ENCODE assay signal across 8 cellular contexts in genomic region chr1:235865565-235866206, GRCh38. TPM values are rescaled to one million over a fixed set of nuclear protein-coding genes. Genes with fewer than 3 reads are reported as not detected.
DNase-seq lines count a peak whose midpoint lies in the region; ATAC-seq and TF ChIP-seq lines count a peak whose summit lies in the region.

No MANE protein-coding gene starts in this region.

- no peaks in the 10 kb centered on the region; a peak in 1 of 22 replicates for H3K27me3 ChIP-seq in BLaER1 treated with 17β-estradiol and CSF1 and Interleukin-3, amounts not matched to agents 10 nM and 100 nM
- H3K27me3 ChIP-seq in PC-9 (ENCODE audit: insufficient read depth, low read depth) (no peaks in the 10 kb centered on the region), parathyroid adenoma (ENCODE audit: control insufficient read depth, insufficient read depth, low read length) (no peaks in the 10 kb centered on the region)

- no peaks in the 10 kb centered on the region for H3K9me2 ChIP-seq in PC-9 (ENCODE audit: insufficient read depth)

- H3K4me2 ChIP-seq in BLaER1 treated with 17β-estradiol and CSF1 and Interleukin-3, amounts not matched to agents 10 nM and 100 nM: peak overlapping the region; percentile 83 to 99 (median 93)
- H3K4me2 ChIP-seq in PC-9: peak overlapping the region; percentile 80
- H3K4me2 ChIP-seq in parathyroid adenoma (ENCODE audit: low read length): peak overlapping the region; percentile 92

- peak overlapping the region; percentile 89 to 99 (median 97) for H3K9ac ChIP-seq in BLaER1 treated with 17β-estradiol and CSF1 and Interleukin-3, amounts not matched to agents 10 nM and 100 nM
- no peak overlapping the region for H3K9ac ChIP-seq in parathyroid adenoma

- peak; percentile 2 for ATAC-seq in GM21515 (IDR thresholded peaks at IDR 0.05; ENCODE audit: unreplicated experiment)
- ATAC-seq in GM19351 (IDR thresholded peaks at IDR 0.05; ENCODE audit: unreplicated experiment): no peak

- DNase-seq in PC-9 (peak in 1 of 2 experiments; percentile 36), epithelial cell of esophagus (ENCODE audit: low read depth) (peak; percentile 16), KG1 (lab: John Stamatoyannopoulos, UW) (no peak), NCI-H1436 (lab: John Stamatoyannopoulos, UW) (no peak)

- peak overlapping the region; percentile 90 to 99 (median 97) for H3K27ac ChIP-seq in BLaER1 treated with 17β-estradiol and CSF1 and Interleukin-3, amounts not matched to agents 10 nM and 100 nM
- H3K27ac ChIP-seq in PC-9: peak overlapping the region; percentile 53
- H3K27ac ChIP-seq in parathyroid adenoma: peak overlapping the region; percentile 85

- H3K79me2 ChIP-seq in PC-9 (ENCODE audit: low read depth) (peaks cover 23% of the 10 kb centered on the region; the same call in 1 of the 2 replicates), parathyroid adenoma (peaks cover 17% of the 10 kb centered on the region)

- peaks cover 24 to 60% (median 52%) of the 10 kb centered on the region in 10 experiments for H3K4me1 ChIP-seq in BLaER1 treated with 17β-estradiol and CSF1 and Interleukin-3, amounts not matched to agents 10 nM and 100 nM
- H3K4me1 ChIP-seq in PC-9 (replicated peaks; ENCODE audit: insufficient read depth): peaks cover 19% of the 10 kb centered on the region
- peaks cover 3% of the 10 kb centered on the region for H3K4me1 ChIP-seq in parathyroid adenoma

- intact Hi-C loops in PC-9 (cut with micrococcal nuclease; ENCODE audit: unreplicated experiment): loop anchor here (1.0 kb wide), 3 partner anchors 45 to 106 kb away; no protein-coding TSS in a partner anchor

- peaks cover 0 to 32% (median 0%) of the 10 kb centered on the region in 11 experiments; a peak in 7 of 22 replicates for H3K36me3 ChIP-seq in BLaER1 treated with 17β-estradiol and CSF1 and Interleukin-3, amounts not matched to agents 10 nM and 100 nM
- no peaks in the 10 kb centered on the region for H3K36me3 ChIP-seq in PC-9 (ENCODE audit: low read depth)
- H3K36me3 ChIP-seq in parathyroid adenoma (ENCODE audit: control insufficient read depth, insufficient read depth, low read length): no peaks in the 10 kb centered on the region

- POLR2A ChIA-PET in PC-9 (lab: Charles Lee; ENCODE audit: unreplicated experiment): interaction anchor here (0.6 kb wide), 2 partner anchors 52 to 652 kb away, joined by 5 to 14 read pairs; no protein-coding TSS in a partner anchor

- BruUV-seq in PC-9 (replicated peaks; lab: Mats Ljungman, UMichigan): TSS peak; percentile 72

- peak overlapping the region; percentile 77 to 100 (median 94) for H3K4me3 ChIP-seq in BLaER1 treated with 17β-estradiol and CSF1 and Interleukin-3, amounts not matched to agents 10 nM and 100 nM
- H3K4me3 ChIP-seq in PC-9 (peak overlapping the region; percentile 88), epithelial cell of esophagus (ENCODE audit: low read length) (peak overlapping the region; percentile 72), parathyroid adenoma (ENCODE audit: low read depth, low read length) (peak overlapping the region; percentile 86)

- H3F3A ChIP-seq in PC-9 (ENCODE audit: insufficient read depth, low read depth): peaks cover 8% of the 10 kb centered on the region; the same call in 1 of the 2 replicates

- H3K9me3 ChIP-seq in BLaER1 treated with 17β-estradiol and CSF1 and Interleukin-3, amounts not matched to agents 10 nM and 100 nM (replicated peaks in 1 of 11): no peaks in the 10 kb centered on the region
- H3K9me3 ChIP-seq in PC-9 (ENCODE audit: insufficient read depth, low read depth) (no peaks in the 10 kb centered on the region), parathyroid adenoma (ENCODE audit: control insufficient read depth, low read length) (no peaks in the 10 kb centered on the region)

- peak overlapping the region; percentile 83 for H2AFZ ChIP-seq in PC-9
- H2AFZ ChIP-seq in parathyroid adenoma: peak overlapping the region; percentile 87

- TF ChIP-seq CTCF in PC-9 (conservative IDR thresholded peaks at IDR 0.05): no peak
- no peak for TF ChIP-seq CTCF in epithelial cell of esophagus (IDR thresholded peaks at IDR 0.05; ENCODE audit: insufficient read depth, low read depth, low read length, missing control alignments)
- TF ChIP-seq CTCF in parathyroid adenoma (IDR thresholded peaks at IDR 0.05): peak; percentile 15

- peaks cover 0 to 35% (median 6%) of the 10 kb centered on the region in 11 experiments; a peak in 10 of 22 replicates for H4K20me1 ChIP-seq in BLaER1 treated with 17β-estradiol and CSF1 and Interleukin-3, amounts not matched to agents 10 nM and 100 nM
- H4K20me1 ChIP-seq in PC-9 (ENCODE audit: insufficient read depth): no peaks in the 10 kb centered on the region

- CTCF ChIA-PET in PC-9 (lab: Charles Lee): interaction anchor here (0.6 to 2.6 kb wide), 7 partner anchors 8 to 106 kb away, joined by 3 to 22 read pairs (median 4); no protein-coding TSS in a partner anchor

RNA-seq across cellular contexts. Expression of gene LYST, which starts 1.0 kb away (rescaled TPM):
- total RNA-seq in PC-9 (2021): 13.6 and 14.1 TPM in 2 replicates
